10 cellular contexts compared by ENCODE assay signal in genomic region chr2:101900375-101900774, GRCh38.
DNase-seq lines count a peak whose midpoint lies in the region; ATAC-seq, FAIRE-seq and TF ChIP-seq lines count a peak whose summit lies in the region.
"Had no signal": no experiment of that assay in that cellular context is flagged by ENCODE, and none has a peak within 500 bp of the region (broad histone marks: within the 10 kb centered on the region; RNA-seq: fewer than 3 reads in every experiment).

No MANE protein-coding gene starts in this region.

- POLR2A ChIA-PET in endothelial cell of umbilical vein (lab: Charles Lee), result no interaction called here

- no peak for TF ChIP-seq POLR2A in endothelial cell of umbilical vein (IDR thresholded peaks at IDR 0.05; ENCODE audit: low read depth, low read length)

- intact Hi-C loops in endothelial cell of umbilical vein (cut with micrococcal nuclease), result no loop called here

- H3K4me2 ChIP-seq in endothelial cell of umbilical vein (ENCODE audit: insufficient read depth, low read length), result no peak overlapping the region

- peak; percentile 47 for DNase-seq in stimulated activated naive CD4-positive, alpha-beta T cell treated with Interleukin-2 at 50 U/mL for 16 hours (lab: John Stamatoyannopoulos, UW)
- no peak for DNase-seq in stimulated activated naive CD4-positive, alpha-beta T cell (lab: John Stamatoyannopoulos, UW)
- peak; percentile 29 for DNase-seq in endothelial cell of umbilical vein (ENCODE audit: low read depth, low spot score)
- DNase-seq in iPS-NIHi7 (ENCODE audit: extremely low spot score), result no peak
- DNase-seq in activated CD4-positive, CD25-positive, alpha-beta regulatory T cell treated with anti-CD3 and anti-CD28 coated beads, Interleukin-2, amount 50 U/mL, for 72 hours, result no peak
- DNase-seq in GF-D8 (lab: John Stamatoyannopoulos, UW), result no peak
- no peak for DNase-seq in GOT3 (lab: John Stamatoyannopoulos, UW)

- no peaks in the 10 kb centered on the region for H3K27me3 ChIP-seq in endothelial cell of umbilical vein (ENCODE audit: control insufficient read depth in 2 of 2, insufficient read depth in 2 of 2, low read length in 2 of 2)

- no TSS peak for BruUV-seq in endothelial cell of umbilical vein (replicated peaks; lab: Mats Ljungman, UMichigan)

- no peak for FAIRE-seq in endothelial cell of umbilical vein (lab: Jason Lieb, UNC)
- FAIRE-seq: K562 had no signal

- peak; percentile 91 for ATAC-seq in HG03439 (IDR thresholded peaks at IDR 0.05; ENCODE audit: unreplicated experiment)
- ATAC-seq: K562 had no signal

- H3K4me3 ChIP-seq in endothelial cell of umbilical vein (replicated peaks in 1 of 3; ENCODE audit: insufficient read depth in 1 of 3, low read depth in 1 of 3, low read length in 3 of 3), result no peak overlapping the region
- H3K4me3 ChIP-seq: K562, skin epidermis had no signal

- H3K27ac ChIP-seq in endothelial cell of umbilical vein (ENCODE audit: insufficient read depth, low read depth, low read length), result no peak overlapping the region
- H3K27ac ChIP-seq: skin epidermis had no signal

- H3K9me3 ChIP-seq in endothelial cell of umbilical vein (replicated peaks; ENCODE audit: control insufficient read depth, insufficient read depth, low read length), result no peaks in the 10 kb centered on the region

- H3K79me2 ChIP-seq in endothelial cell of umbilical vein (ENCODE audit: control insufficient read depth, insufficient read depth, low read length), result no peaks in the 10 kb centered on the region

- peaks cover 0 to 2% of the 10 kb centered on the region in 2 experiments for H3K36me3 ChIP-seq in endothelial cell of umbilical vein (ENCODE audit: control insufficient read depth in 2 of 2, extremely low read depth in 1 of 2, insufficient read depth in 2 of 2, low read length in 2 of 2)

- no peak overlapping the region for H3K9ac ChIP-seq in endothelial cell of umbilical vein (replicated peaks; ENCODE audit: extremely low read depth, insufficient read depth, low read length)

- CTCF ChIA-PET in endothelial cell of umbilical vein (lab: Charles Lee), result interaction anchor here (2.4 kb wide), 1 partner anchor 17 kb away, joined by 11 read pairs; no protein-coding TSS in a partner anchor

- TF ChIP-seq CTCF in endothelial cell of umbilical vein (IDR thresholded peaks at IDR 0.05; ENCODE audit: extremely low read depth in 1 of 2, insufficient read depth in 1 of 2, low read depth in 1 of 2, low read length in 2 of 2), result no peak

- dilution Hi-C loops in endothelial cell of umbilical vein (cut with MboI; ENCODE audit: extremely low pct_ligation_motif_present, low sequenced_read_pairs), result no loop called here

- H3K4me1 ChIP-seq in endothelial cell of umbilical vein (ENCODE audit: control insufficient read depth, extremely low read depth, insufficient read depth, low read length), result no peaks in the 10 kb centered on the region

- no peaks in the 10 kb centered on the region for H4K20me1 ChIP-seq in endothelial cell of umbilical vein (replicated peaks; ENCODE audit: control insufficient read depth, extremely low read depth, insufficient read depth, low read length)

- H2AFZ ChIP-seq in endothelial cell of umbilical vein (ENCODE audit: low read depth, low read length), result no peak overlapping the region

- no peaks in the 10 kb centered on the region for H3K9me1 ChIP-seq in endothelial cell of umbilical vein (replicated peaks; ENCODE audit: control insufficient read depth, extremely low read depth, insufficient read depth, low read length)

TF ChIP-seq in endothelial cell of umbilical vein, 7 proteins besides CTCF, POLR2A, EP300 and RAD21:
- TF ChIP-seq POLR2AphosphoS5 (IDR thresholded peaks at IDR 0.05; ENCODE audit: insufficient read depth, low read depth, low read length), result peak; percentile 26
- no peak for TF ChIP-seq MAX (IDR thresholded peaks at IDR 0.05; ENCODE audit: insufficient read depth, insufficient read length)

Comparison
In these comparisons a context has a peak if more than half of its experiments do, and no peak if none do; other contexts are left out.
1. DNase-seq: peak in stimulated activated naive CD4-positive, alpha-beta T cell treated with Interleukin-2 at 50 U/mL for 16 hours (single experiment) and endothelial cell of umbilical vein (single experiment); none in stimulated activated naive CD4-positive, alpha-beta T cell (0 of 6), iPS-NIHi7 (single experiment), activated CD4-positive, CD25-positive, alpha-beta regulatory T cell treated with anti-CD3 and anti-CD28 coated beads, Interleukin-2, amount 50 U/mL, for 72 hours (single experiment), GF-D8 (single experiment) and GOT3 (single experiment).